In the genomic region with DNA sequence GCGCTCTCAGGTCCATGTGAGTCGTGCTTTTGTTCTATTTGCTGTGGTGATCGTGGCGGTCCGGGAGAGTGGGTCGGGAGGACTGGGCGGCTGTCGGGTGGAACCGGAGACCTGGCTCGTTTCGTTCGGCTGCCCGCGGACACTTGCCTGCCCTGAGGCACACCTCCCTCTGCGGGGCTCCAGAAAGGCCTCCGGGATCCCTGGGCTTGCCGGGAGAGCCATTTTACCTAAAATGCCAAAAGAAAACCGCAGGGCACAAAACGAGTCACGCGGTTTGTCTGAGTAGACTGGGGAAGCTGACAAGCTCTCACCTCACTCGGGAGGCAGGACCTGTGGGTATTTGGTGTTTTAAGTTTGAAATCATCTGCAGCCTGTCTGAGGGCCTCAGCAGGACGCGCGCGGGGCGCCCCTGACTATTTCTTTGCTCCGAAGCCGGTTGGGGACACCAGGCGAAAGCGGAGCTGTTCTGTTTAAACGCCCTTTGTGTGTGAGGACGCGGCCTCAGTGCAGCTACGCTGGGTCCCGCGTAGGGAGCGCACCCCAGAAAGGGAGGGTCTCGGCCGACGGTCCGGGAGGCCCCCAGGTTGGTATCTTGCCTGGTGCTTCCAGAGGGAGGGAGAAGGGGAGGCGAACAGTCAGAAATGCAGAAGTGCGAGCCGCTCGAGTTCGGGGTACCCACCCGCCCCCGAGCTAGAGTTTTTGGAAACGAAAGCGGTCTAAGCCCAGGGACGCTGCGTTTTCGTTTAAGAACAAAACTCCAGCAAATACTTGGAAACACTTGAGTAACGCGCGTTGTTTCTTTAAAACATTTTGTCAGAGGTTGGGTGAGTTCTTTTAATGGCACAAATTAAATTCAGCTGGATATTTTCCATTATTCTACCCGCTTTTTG, we compare ENCODE assay signal across 9 cellular contexts. TPM values are rescaled to one million over a fixed set of nuclear protein-coding genes. Genes with fewer than 3 reads are reported as not detected.
DNase-seq lines count a peak whose midpoint lies in the region; ATAC-seq and TF ChIP-seq lines count a peak whose summit lies in the region.
"Had no signal": no experiment of that assay in that cellular context is flagged by ENCODE, and none has a peak within 500 bp of the region (broad histone marks: within the 10 kb centered on the region; RNA-seq: fewer than 3 reads in every experiment).

No MANE protein-coding gene starts in this region.

- peak overlapping the region; percentile 43 for H3K4me3 ChIP-seq in MG63
- H3K4me3 ChIP-seq in dorsolateral prefrontal cortex: peak overlapping the region in 41 of 59 donors; percentile 0 to 59 (median 28)
- peak overlapping the region; percentile 39 for H3K4me3 ChIP-seq in neural cell (ENCODE audit: low read length)

- no peaks in the 10 kb centered on the region for H4K20me1 ChIP-seq in neural cell (ENCODE audit: insufficient read depth)

- TF ChIP-seq RAD21 in neural cell (conservative IDR thresholded peaks at IDR 0.05): no peak

- DNase-seq in DMS53 (lab: John Stamatoyannopoulos, UW): peak; percentile 76
- no peak for DNase-seq in MG63
- no peak for DNase-seq in dorsolateral prefrontal cortex
- no peak for DNase-seq in HK-2 (ENCODE audit: unreplicated experiment)
- no peak for DNase-seq in A172 (ENCODE audit: low spot score)

- H3K9me2 ChIP-seq in neural cell (ENCODE audit: insufficient read depth, low read length): no peaks in the 10 kb centered on the region

- no peaks in the 10 kb centered on the region for H3K36me3 ChIP-seq in MG63
- no peaks in the 10 kb centered on the region for H3K36me3 ChIP-seq in neural cell (ENCODE audit: insufficient read depth, low read length)

- H3K27me3 ChIP-seq in MG63 (peaks cover 28% of the 10 kb centered on the region), dorsolateral prefrontal cortex (peaks cover 28 to 100% (median 91%) of the 10 kb centered on the region in 45 donors), neural cell (ENCODE audit: insufficient read depth, low read depth, low read length) (peaks cover 100% of the 10 kb centered on the region)

- no peaks in the 10 kb centered on the region for H3F3A ChIP-seq in neural cell (ENCODE audit: insufficient read depth, low read length, poor library complexity, severe bottlenecking)

- H3K9me3 ChIP-seq in MG63 (no peaks in the 10 kb centered on the region), neural cell (ENCODE audit: low read length) (no peaks in the 10 kb centered on the region)

- intact Hi-C loops in dorsolateral prefrontal cortex (cut with DNase I): no loop called here

- no peak overlapping the region for H3K4me2 ChIP-seq in neural cell (ENCODE audit: low read length)

- H2AFZ ChIP-seq in neural cell (ENCODE audit: low read depth, low read length): no peak overlapping the region

- H3K79me2 ChIP-seq in neural cell (replicated peaks; ENCODE audit: insufficient read depth, low read length): no peaks in the 10 kb centered on the region

- H3K9ac ChIP-seq in neural cell (ENCODE audit: low read length): no peak overlapping the region

- no peak for TF ChIP-seq EP300 in neural cell (conservative IDR thresholded peaks at IDR 0.05; ENCODE audit: poor library complexity, severe bottlenecking)

- H3K27ac ChIP-seq in dorsolateral prefrontal cortex (no peak overlapping the region), neural cell (ENCODE audit: low read length) (no peak overlapping the region)

- TF ChIP-seq CTCF in dorsolateral prefrontal cortex (IDR thresholded peaks at IDR 0.05 in 54 of 56, conservative IDR thresholded peaks at IDR 0.05 in 2 of 56; ENCODE audit: low read depth in 1 of 56, partially characterized antibody in 56 of 56): no peak
- no peak for TF ChIP-seq CTCF in neural cell (IDR thresholded peaks at IDR 0.05; ENCODE audit: poor library complexity, severe bottlenecking)

- ATAC-seq in HG02642 (IDR thresholded peaks at IDR 0.05; ENCODE audit: poor library complexity, unreplicated experiment): no peak
- ATAC-seq in HG03442 (IDR thresholded peaks at IDR 0.05; ENCODE audit: unreplicated experiment): no peak

TF ChIP-seq in neural cell, 6 proteins besides CTCF, POLR2A, EP300 and RAD21:
- TF ChIP-seq POLR2AphosphoS5 (IDR thresholded peaks at IDR 0.05): peak; percentile 59
- TF ChIP-seq TAF1 (IDR thresholded peaks at IDR 0.05; ENCODE audit: low read depth): no peak

RNA-seq across cellular contexts. Expression of gene LHX8, which starts 1.0 kb away (rescaled TPM):
- total RNA-seq in MG63 (2014; rRNA removed; shearing (Covaris generic); ENCODE audit: low replicate concordance): 0.79 TPM in 1 of 2 replicates, not detected in the other
- under 1 TPM in 1 of 120 experiments, not detected in 119; 0.29 TPM for total RNA-seq in dorsolateral prefrontal cortex
- polyA plus RNA-seq in neural cell: 8.8 and 11.1 TPM in 2 replicates
- 7.3 and 8.9 TPM in 2 replicates for polyA minus RNA-seq in neural cell
- total RNA-seq in A172 (2014; rRNA removed; shearing (Covaris generic)): not detected in 2 replicates
- total RNA-seq: glomerular endothelial cell had no signal
